In the genomic region with DNA sequence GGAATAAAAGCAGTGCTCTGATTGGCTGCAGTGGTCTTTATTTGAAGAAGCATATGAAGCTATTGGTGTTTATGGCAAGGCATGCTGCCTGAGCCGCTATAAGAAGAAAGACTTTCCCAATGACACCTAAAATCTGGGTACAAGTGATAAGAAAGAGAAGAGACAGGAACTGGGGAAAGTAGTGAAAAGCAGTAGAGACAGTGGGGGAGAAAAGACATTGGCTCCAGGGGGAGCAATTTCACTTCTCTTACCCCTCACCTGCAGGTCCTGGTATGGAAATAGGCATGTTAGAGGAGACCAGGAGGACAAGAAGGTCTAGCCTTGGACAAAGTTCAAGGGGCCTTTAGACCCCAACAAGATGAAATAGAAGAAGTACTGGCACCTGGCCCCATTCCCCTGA, we compare ENCODE assay signal across 14 cellular contexts. TPM values are rescaled to one million over a fixed set of nuclear protein-coding genes. Genes with fewer than 3 reads are reported as not detected.
DNase-seq lines count a peak whose midpoint lies in the region; ATAC-seq, FAIRE-seq and TF ChIP-seq lines count a peak whose summit lies in the region.
"Had no signal": no experiment of that assay in that cellular context is flagged by ENCODE, and none has a peak within 500 bp of the region (broad histone marks: within the 10 kb centered on the region; RNA-seq: fewer than 3 reads in every experiment).

No MANE protein-coding gene starts in this region.

- POLR2A ChIA-PET in AG04449 (lab: Yijun Ruan, JAX) = no interaction called here
- POLR2A ChIA-PET in H1 (lab: Charles Lee; ENCODE audit: partially characterized antibody) = no interaction called here

- no peak overlapping the region for H3K4me2 ChIP-seq in H1 (ENCODE audit: insufficient read depth in 1 of 2, low read depth in 2 of 2, low read length in 2 of 2)

- H2AK5ac ChIP-seq in H1 (ENCODE audit: low read depth, low read length) = no peak overlapping the region

- no peak for FAIRE-seq in H1 (lab: Jason Lieb, UNC)

- TF ChIP-seq RAD21 in H1 (IDR thresholded peaks at IDR 0.05 in 1 of 2, conservative IDR thresholded peaks at IDR 0.05 in 1 of 2; ENCODE audit: low read depth in 2 of 2, low read length in 2 of 2) = peak; percentile 79 to 83

- H3K23ac ChIP-seq in H1 (ENCODE audit: insufficient read length) = no peak overlapping the region

- H3K14ac ChIP-seq in H1 (ENCODE audit: insufficient read length) = no peak overlapping the region

- no peak overlapping the region for H2BK15ac ChIP-seq in H1 (ENCODE audit: low read length)

- H3K27me3 ChIP-seq in H1 (replicated peaks in 1 of 4; ENCODE audit: control insufficient read depth in 3 of 4, extremely low read depth in 1 of 4, insufficient read depth in 3 of 4, low read length in 3 of 4) (no peaks in the 10 kb centered on the region), sigmoid colon (no peaks in the 10 kb centered on the region)
- H3K27me3 ChIP-seq: neutrophil, thyroid gland had no signal

- no peak overlapping the region for H2BK5ac ChIP-seq in H1 (ENCODE audit: low read depth, low read length)

- H3K4me1 ChIP-seq in H1 (replicated peaks in 1 of 4; ENCODE audit: control insufficient read depth in 3 of 4, insufficient read depth in 4 of 4, low read length in 3 of 4) = no peaks in the 10 kb centered on the region
- peaks cover 0 to 29% (median 15%) of the 10 kb centered on the region in 4 donors for H3K4me1 ChIP-seq in sigmoid colon
- H3K4me1 ChIP-seq: Caco-2 had no signal

- H2BK12ac ChIP-seq in H1 (ENCODE audit: low read depth, low read length) = no peak overlapping the region

- no peak overlapping the region for H3K27ac ChIP-seq in H1 (ENCODE audit: low read depth, low read length)
- H3K27ac ChIP-seq in sigmoid colon = no peak overlapping the region
- H3K27ac ChIP-seq: neutrophil, thyroid gland had no signal

- H3K79me2 ChIP-seq in H1 (ENCODE audit: control insufficient read depth in 1 of 2, insufficient read depth in 2 of 2, low read length in 2 of 2) = no peaks in the 10 kb centered on the region

- TF ChIP-seq EP300 in H1 (IDR thresholded peaks at IDR 0.05; ENCODE audit: borderline replicate concordance in 1 of 2, low read depth in 2 of 2, low read length in 2 of 2) (no peak), sigmoid colon (IDR thresholded peaks at IDR 0.05) (no peak)

- intact Hi-C loops in sigmoid colon (cut with DNase I) = no loop called here

- no peak overlapping the region for H4K91ac ChIP-seq in H1 (replicated peaks; ENCODE audit: insufficient read length, low read length)

- no peak overlapping the region for H3K9ac ChIP-seq in H1 (replicated peaks in 1 of 4; ENCODE audit: extremely low read depth in 1 of 4, low read depth in 3 of 4, low read length in 3 of 4)

- no peak overlapping the region for H3K56ac ChIP-seq in H1 (replicated peaks; ENCODE audit: insufficient read length, low read depth, low read length)

- WGBS in H1 (ENCODE audit: extremely low coverage in 1 of 2, insufficient coverage in 1 of 2, insufficient read length in 1 of 2, insufficient replicate concordance in 2 of 2, low coverage in 1 of 2, low lambda C conversion rate in 2 of 2, missing lambda C conversion rate in 1 of 2), 2 experiments = 71% methylated on average over 1 of the region's 1 CpG; no CpG with 5 or more reads in 1 of the 2 experiments
- 83 to 88% methylated on average over 1 of the region's 1 CpG for WGBS in sigmoid colon, 2 donors

- no peak overlapping the region for H3K18ac ChIP-seq in H1 (ENCODE audit: extremely low read depth, low read length)

- H2BK120ac ChIP-seq in H1 (replicated peaks; ENCODE audit: low read depth, low read length) = no peak overlapping the region

- H4K5ac ChIP-seq in H1 (ENCODE audit: insufficient read length, low read depth, low read length) = no peak overlapping the region

- CTCF ChIA-PET in AG04449 (lab: Yijun Ruan, JAX) (interaction anchor here (0.9 to 2.4 kb wide), 6 partner anchors 8 to 276 kb away, joined by 3 to 7 read pairs (median 4); no protein-coding TSS in a partner anchor), H1 (lab: Charles Lee; ENCODE audit: partially characterized antibody) (interaction anchor here (0.7 to 4.6 kb wide), 32 partner anchors 10 to 692 kb away, joined by 3 to 34 read pairs (median 4); no protein-coding TSS in a partner anchor)

- H2AFZ ChIP-seq in H1 (ENCODE audit: low read length) = no peak overlapping the region

- DNase-seq in AG04449 (ENCODE audit: low read depth, low spot score) = no peak
- DNase-seq in GM10266 (ENCODE audit: extremely low spot score) = peak; percentile 10
- DNase-seq in NB4 (ENCODE audit: low read depth) = peak; percentile 20
- no peak for DNase-seq in H1 (ENCODE audit: low read depth in 1 of 2, low spot score in 2 of 2)
- DNase-seq in sigmoid colon = no peak
- DNase-seq in stimulated activated CD4-positive, alpha-beta T cell treated with anti-CD3 and anti-CD28 coated beads, Interleukin-15, amount 100 ng/mL, for 24 hours = no peak
- DNase-seq: activated naive CD4-positive, alpha-beta T cell treated with Interleukin-2 at 50 U/mL for 16 hours; NCI-H774; stimulated activated CD4-positive, alpha-beta T cell treated with anti-CD3 and anti-CD28 coated beads, Interleukin-2, amount 100 ng/mL, for 48 hours; thyroid gland had no signal

- H3K4me3 ChIP-seq in AG04449 (ENCODE audit: low read depth, low read length) = no peak overlapping the region
- H3K4me3 ChIP-seq in NB4 (ENCODE audit: low read depth, low read length) = no peak overlapping the region
- no peak overlapping the region for H3K4me3 ChIP-seq in H1 (ENCODE audit: extremely low read depth in 1 of 4, insufficient read depth in 2 of 4, low read depth in 3 of 4, low read length in 4 of 4)
- H3K4me3 ChIP-seq in sigmoid colon = no peak overlapping the region
- H3K4me3 ChIP-seq: thyroid gland had no signal

- H3K36me3 ChIP-seq in H1 (ENCODE audit: control insufficient read depth in 2 of 4, insufficient read depth in 4 of 4, low read length in 3 of 4) = no peaks in the 10 kb centered on the region
- H3K36me3 ChIP-seq in sigmoid colon = no peaks in the 10 kb centered on the region
- H3K36me3 ChIP-seq: neutrophil, thyroid gland had no signal

- no peak overlapping the region for H2BK20ac ChIP-seq in H1 (ENCODE audit: low read length)

- H4K20me1 ChIP-seq in H1 (replicated peaks in 1 of 2; ENCODE audit: control insufficient read depth in 1 of 2, insufficient read depth in 2 of 2, low read length in 2 of 2) = no peaks in the 10 kb centered on the region

- H3K4ac ChIP-seq in H1 (replicated peaks; ENCODE audit: insufficient read length, low read depth, low read length) = no peak overlapping the region

- no peaks in the 10 kb centered on the region for H3K9me3 ChIP-seq in H1 (ENCODE audit: insufficient read depth in 2 of 2, low read depth in 1 of 2, low read length in 1 of 2)
- no peaks in the 10 kb centered on the region for H3K9me3 ChIP-seq in sigmoid colon
- H3K9me3 ChIP-seq: Caco-2, neutrophil, thyroid gland had no signal

- no peaks in the 10 kb centered on the region for H3K79me1 ChIP-seq in H1 (ENCODE audit: low read depth, low read length)

- no peaks in the 10 kb centered on the region; the same call in 1 of the 2 replicates for H3K23me2 ChIP-seq in H1 (ENCODE audit: low read depth, low read length)

- peak; percentile 5 for TF ChIP-seq CTCF in AG04449 (IDR thresholded peaks at IDR 0.05; ENCODE audit: insufficient read depth, low read length, missing control alignments)
- TF ChIP-seq CTCF in GM10266 (IDR thresholded peaks at IDR 0.05; ENCODE audit: control insufficient read depth, insufficient read depth, low read depth, missing control alignments) = peak; percentile 35
- no peak for TF ChIP-seq CTCF in NB4 (IDR thresholded peaks at IDR 0.05; ENCODE audit: low read depth, low read length)
- peak in 2 of 3 experiments; percentile 48 to 64; a peak in 3 of 4 replicates for TF ChIP-seq CTCF in H1 (IDR thresholded peaks at IDR 0.05; ENCODE audit: control extremely low read depth in 1 of 3, insufficient read depth in 1 of 3, low read depth in 1 of 3, low read length in 3 of 3)
- TF ChIP-seq CTCF in sigmoid colon (IDR thresholded peaks at IDR 0.05) = no peak

- TF ChIP-seq POLR2A in NB4 (IDR thresholded peaks at IDR 0.05; ENCODE audit: extremely low read depth, insufficient read length) (no peak), H1 (IDR thresholded peaks at IDR 0.05; ENCODE audit: control extremely low read depth in 1 of 2, low read depth in 2 of 2, low read length in 2 of 2) (no peak), sigmoid colon (IDR thresholded peaks at IDR 0.05) (no peak)

- ATAC-seq in HG03039 (IDR thresholded peaks at IDR 0.05; ENCODE audit: unreplicated experiment) (no peak), HG02610 (IDR thresholded peaks at IDR 0.05; ENCODE audit: unreplicated experiment) (no peak)

- no peak overlapping the region for H4K8ac ChIP-seq in H1 (ENCODE audit: extremely low read depth, insufficient read depth, low read length)

TF ChIP-seq in H1, 55 proteins besides CTCF, POLR2A, EP300 and RAD21 (continues in another document):
- no peak for TF ChIP-seq RNF2 (IDR thresholded peaks at IDR 0.05; ENCODE audit: borderline replicate concordance, low read depth, low read length, missing control alignments, poor library complexity, severe bottlenecking)
- TF ChIP-seq JUN (IDR thresholded peaks at IDR 0.05; ENCODE audit: low read depth, low read length) = no peak
- TF ChIP-seq YY1 (IDR thresholded peaks at IDR 0.05; ENCODE audit: low read depth, low read length) = no peak
- no peak for TF ChIP-seq KDM1A (IDR thresholded peaks at IDR 0.05; ENCODE audit: borderline replicate concordance, low read length)
- no peak for TF ChIP-seq SAP30 (IDR thresholded peaks at IDR 0.05; ENCODE audit: insufficient read depth, insufficient replicate concordance, low read length)
- no peak for TF ChIP-seq NANOG (IDR thresholded peaks at IDR 0.05; ENCODE audit: insufficient read depth, low read depth, low read length, poor library complexity, severe bottlenecking)
- TF ChIP-seq SUZ12 (IDR thresholded peaks at IDR 0.05; ENCODE audit: low read length) = no peak
- TF ChIP-seq, protein P1, sequence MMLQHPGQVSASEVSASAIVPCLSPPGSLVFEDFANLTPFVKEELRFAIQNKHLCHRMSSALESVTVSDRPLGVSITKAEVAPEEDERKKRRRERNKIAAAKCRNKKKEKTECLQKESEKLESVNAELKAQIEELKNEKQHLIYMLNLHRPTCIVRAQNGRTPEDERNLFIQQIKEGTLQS (IDR thresholded peaks at IDR 0.05; ENCODE audit: insufficient read depth, low read depth, low read length) = no peak

RNA-seq across cellular contexts. Expression of a gene that starts 47.1 kb away (rescaled TPM):
- total RNA-seq in H1 (2021; fragmentation: NEBNext Ultra II Directional; extraction: Animal tissue kit (Norgen Biotek cat#: 25700)) = not detected in 2 replicates
- not detected in 2 replicates for polyA plus RNA-seq in H1 (2011; rRNA removed)
- 0.03 TPM for polyA plus RNA-seq in H1 (2011; cell fraction: cytosol; rRNA removed)
- polyA plus RNA-seq in H1 (2011; cell fraction: nucleus; rRNA removed) = not detected
- 0.18 TPM in 1 of 4 replicates, not detected in the others for polyA plus RNA-seq in H1 (2012, experiment 1 of 2)
- not detected for polyA plus RNA-seq in H1 (2012, experiment 2 of 2)
- polyA plus RNA-seq in H1 (2013, experiment 1 of 2) = under 0.01 TPM
- polyA plus RNA-seq in H1 (2013, experiment 2 of 2) = 0.02 TPM
- polyA minus RNA-seq in H1 (2011; rRNA and poly(A)+ RNA removed) = 0.06 TPM in 1 of 2 replicates, not detected in the other
- polyA minus RNA-seq in H1 (2011; cell fraction: cytosol; rRNA and poly(A)+ RNA removed) = not detected
- polyA minus RNA-seq in H1 (2011; cell fraction: nucleus; rRNA and poly(A)+ RNA removed) = 0.30 TPM
- 10 to 100 TPM; 13.6 to 20.0 (median 16.9) TPM for total RNA-seq in sigmoid colon
- 1 to 10 TPM in 2 of 3 donors, under 1 TPM in 1; 0.69 to 3.0 (median 1.2) TPM for polyA plus RNA-seq in sigmoid colon

Comparison
In these comparisons a context has a peak if more than half of its experiments do, and no peak if none do; other contexts are left out.
1. DNase-seq: peak in GM10266 (single experiment) and NB4 (single experiment); none in AG04449 (single experiment), H1 (0 of 2), sigmoid colon (single experiment) and stimulated activated CD4-positive, alpha-beta T cell treated with anti-CD3 and anti-CD28 coated beads, Interleukin-15, amount 100 ng/mL, for 24 hours (single experiment).
2. CTCF ChIP-seq: peak in AG04449 (single experiment), GM10266 (single experiment) and H1 (2 of 3); none in NB4 (single experiment) and sigmoid colon (0 of 4).
3. RNA of a gene that starts 47.1 kb away (total RNA-seq): 13.6 to 20.0 TPM in sigmoid colon; not detected in H1; every median in the first group is over 10 times any median in the second.